10 cellular contexts compared by ENCODE assay signal in the genomic region with DNA sequence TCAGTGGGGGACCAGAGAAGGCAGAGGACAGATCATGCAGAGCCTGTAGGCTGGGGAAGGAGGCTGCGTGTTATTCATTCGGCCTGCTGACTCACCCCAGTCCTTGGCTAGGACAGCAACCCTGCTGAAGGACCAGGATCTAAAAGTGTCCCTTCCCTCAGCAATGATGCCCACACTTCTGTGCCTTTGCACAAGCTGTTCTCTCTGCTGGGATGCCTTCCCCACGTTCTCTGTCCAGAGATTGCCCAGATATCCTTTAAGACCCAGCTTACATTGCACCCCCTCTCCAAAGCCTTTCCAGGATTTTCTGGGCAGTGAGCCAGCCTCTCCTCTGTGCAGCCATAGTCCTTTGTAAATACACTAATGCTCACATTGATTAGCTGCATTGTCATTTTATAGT.
DNase-seq lines count a peak whose midpoint lies in the region; ATAC-seq lines count a peak whose summit lies in the region.
"Had no signal": no experiment of that assay in that cellular context is flagged by ENCODE, and none has a peak within 500 bp of the region (broad histone marks: within the 10 kb centered on the region; RNA-seq: fewer than 3 reads in every experiment).

No MANE protein-coding gene starts in this region.

- H3K27me3 ChIP-seq in mesendoderm (ENCODE audit: insufficient read depth, low read length, poor library complexity) = no peaks in the 10 kb centered on the region

- no peak overlapping the region for H3K4me3 ChIP-seq in mesendoderm (ENCODE audit: low read length)

- no peaks in the 10 kb centered on the region for H3K4me1 ChIP-seq in mesendoderm (ENCODE audit: control insufficient read depth, low read depth, low read length)

- H3K9me3 Mint-ChIP-seq in activated CD4-positive, alpha-beta memory T cell treated with anti-CD3 and anti-CD28 coated beads for 36 hours = peaks cover 4% of the 10 kb centered on the region

- no peak overlapping the region for H3K18ac ChIP-seq in mesendoderm (ENCODE audit: low read length)

- H2AK5ac ChIP-seq in mesendoderm (ENCODE audit: low read length) = no peak overlapping the region

- H2BK15ac ChIP-seq in mesendoderm (replicated peaks; ENCODE audit: low read depth) = no peak overlapping the region

- POLR2A ChIA-PET in activated CD4-positive, alpha-beta memory T cell treated with anti-CD3 and anti-CD28 coated beads for 36 hours (lab: Charles Lee) = no interaction called here

- peaks cover 8% of the 10 kb centered on the region for H3K27me3 Mint-ChIP-seq in activated CD4-positive, alpha-beta memory T cell treated with anti-CD3 and anti-CD28 coated beads for 36 hours

- H4K8ac ChIP-seq in mesendoderm (ENCODE audit: low read depth, low read length) = no peak overlapping the region

- H3K23ac ChIP-seq in mesendoderm (ENCODE audit: low read length) = no peak overlapping the region

- ATAC-seq in sciatic nerve (no peak), GM19455 (IDR thresholded peaks at IDR 0.05; ENCODE audit: unreplicated experiment) (no peak)

- H3K36me3 ChIP-seq in mesendoderm (ENCODE audit: control insufficient read depth, insufficient read depth, low read length) = no peaks in the 10 kb centered on the region

- no peak overlapping the region for H3K4ac ChIP-seq in mesendoderm (ENCODE audit: low read depth, low read length)

- no peak overlapping the region for H2BK5ac ChIP-seq in mesendoderm (ENCODE audit: low read length)

- H3K4me2 ChIP-seq in mesendoderm (ENCODE audit: low read length) = no peak overlapping the region

- intact Hi-C loops in activated CD4-positive, alpha-beta memory T cell treated with anti-CD3 and anti-CD28 coated beads for 36 hours (cut with micrococcal nuclease) = no loop called here
- intact Hi-C loops in sciatic nerve (cut with DNase I) = no loop called here

- no peaks in the 10 kb centered on the region for H3K79me2 ChIP-seq in mesendoderm (ENCODE audit: control insufficient read depth, insufficient read depth, low read length)

- no CpG with 5 or more reads among the region's 3 CpGs for WGBS in mesendoderm (ENCODE audit: extremely low coverage, insufficient coverage, low lambda C conversion rate)

- no peak overlapping the region for H3K27ac Mint-ChIP-seq in activated CD4-positive, alpha-beta memory T cell treated with anti-CD3 and anti-CD28 coated beads for 36 hours
- H3K27ac Mint-ChIP-seq: activated naive CD8-positive, alpha-beta T cell had no signal

- no peak overlapping the region for H3K9ac ChIP-seq in mesendoderm (ENCODE audit: low read length)

- H3K36me3 Mint-ChIP-seq in activated CD4-positive, alpha-beta memory T cell treated with anti-CD3 and anti-CD28 coated beads for 36 hours = no peaks in the 10 kb centered on the region
- H3K36me3 Mint-ChIP-seq: activated naive CD8-positive, alpha-beta T cell had no signal

- H3K4me1 Mint-ChIP-seq in activated CD4-positive, alpha-beta memory T cell treated with anti-CD3 and anti-CD28 coated beads for 36 hours (ENCODE audit: low read depth) = no peaks in the 10 kb centered on the region

- H3K79me1 ChIP-seq in mesendoderm (ENCODE audit: low read length) = no peaks in the 10 kb centered on the region

- no peak overlapping the region for H3K27ac ChIP-seq in mesendoderm (ENCODE audit: low read depth, low read length)

- H3K56ac ChIP-seq in mesendoderm (ENCODE audit: low read length) = no peak overlapping the region

- no peak overlapping the region for H3K4me3 Mint-ChIP-seq in activated CD4-positive, alpha-beta memory T cell treated with anti-CD3 and anti-CD28 coated beads for 36 hours
- H3K4me3 Mint-ChIP-seq: activated naive CD8-positive, alpha-beta T cell had no signal

- no peak overlapping the region for H4K5ac ChIP-seq in mesendoderm (ENCODE audit: low read length)

- H2BK120ac ChIP-seq in mesendoderm (ENCODE audit: low read depth, low read length) = no peak overlapping the region

- peak; percentile 89 for DNase-seq in COLO668 (lab: John Stamatoyannopoulos, UW; ENCODE audit: unreplicated experiment)
- peak; percentile 96 for DNase-seq in NCI-H1092 (lab: John Stamatoyannopoulos, UW)
- peak; percentile 97 for DNase-seq in NCI-H748 (lab: John Stamatoyannopoulos, UW; ENCODE audit: unreplicated experiment)
- peak; percentile 36 for DNase-seq in hepatic stellate cell (ENCODE audit: low spot score)
- no peak for DNase-seq in activated CD4-positive, alpha-beta memory T cell treated with anti-CD3 and anti-CD28 coated beads for 36 hours
- no peak for DNase-seq in mesendoderm
- DNase-seq in sciatic nerve (ENCODE audit: low spot score) = no peak
- DNase-seq: RPMI8226 had no signal

- CTCF ChIA-PET in activated CD4-positive, alpha-beta memory T cell treated with anti-CD3 and anti-CD28 coated beads for 36 hours (lab: Charles Lee) = interaction anchor here (1.4 kb wide), 1 partner anchor 20 kb away, joined by 5 read pairs; no protein-coding TSS in a partner anchor

Comparison
In these comparisons a context has a peak if more than half of its experiments do, and no peak if none do; other contexts are left out.
1. DNase-seq: peak in COLO668 (single experiment), NCI-H1092 (single experiment), NCI-H748 (single experiment) and hepatic stellate cell (single experiment); none in activated CD4-positive, alpha-beta memory T cell treated with anti-CD3 and anti-CD28 coated beads for 36 hours (single experiment), mesendoderm (single experiment) and sciatic nerve (single experiment).